Comparison of ENCODE assay signal across 9 cellular contexts in genomic region chr1:157154940-157155514, GRCh38. TPM values are rescaled to one million over a fixed set of nuclear protein-coding genes. Genes with fewer than 3 reads are reported as not detected.
DNase-seq lines count a peak whose midpoint lies in the region; ATAC-seq and TF ChIP-seq lines count a peak whose summit lies in the region.
"Had no signal": no experiment of that assay in that cellular context is flagged by ENCODE, and none has a peak within 500 bp of the region (broad histone marks: within the 10 kb centered on the region; RNA-seq: fewer than 3 reads in every experiment).

No MANE protein-coding gene starts in this region.

- H3K27ac Mint-ChIP-seq in nephron (peak overlapping the region; percentile 15 to 60 (median 21)), glutamatergic neuron (ENCODE audit: unreplicated experiment) (no peak overlapping the region)

- no peak overlapping the region for H2AFZ ChIP-seq in fibroblast of lung (ENCODE audit: low read length)

- H3K4me3 ChIP-seq in fibroblast of lung (replicated peaks in 1 of 4; ENCODE audit: control extremely low read depth in 1 of 4, insufficient read depth in 1 of 4, low read depth in 3 of 4, low read length in 4 of 4) = no peak overlapping the region

- H4K20me1 ChIP-seq in fibroblast of lung (ENCODE audit: control insufficient read depth, extremely low read depth, insufficient read depth, low read length) = no peaks in the 10 kb centered on the region

- H3K4me2 ChIP-seq in fibroblast of lung (ENCODE audit: extremely low read depth, insufficient read depth, low read length) = no peak overlapping the region

- no peaks in the 10 kb centered on the region for H3K9me3 Mint-ChIP-seq in nephron
- H3K9me3 Mint-ChIP-seq in glutamatergic neuron (ENCODE audit: unreplicated experiment) = no peaks in the 10 kb centered on the region
- H3K9me3 Mint-ChIP-seq: activated naive CD4-positive, alpha-beta T cell treated with anti-CD3 and anti-CD28 coated beads, Interleukin-2, amount 50 U/mL, for 72 hours had no signal

- peaks cover 6% of the 10 kb centered on the region for H3K27me3 ChIP-seq in fibroblast of lung (ENCODE audit: control insufficient read depth, insufficient read depth, low read length)

- peak; percentile 77 for DNase-seq in Daoy (ENCODE audit: low read depth)
- DNase-seq in RPMI8226 = peak; percentile 41
- peak; percentile 10 to 41 for DNase-seq in fibroblast of lung (ENCODE audit: low read depth in 2 of 2)
- DNase-seq in GM19238 (ENCODE audit: insufficient read length, low spot score) = no peak
- DNase-seq in glutamatergic neuron = no peak

- TF ChIP-seq CTCF in fibroblast of lung (conservative IDR thresholded peaks at IDR 0.05 in 1 of 2, IDR thresholded peaks at IDR 0.05 in 1 of 2; ENCODE audit: low read depth in 1 of 2, low read length in 2 of 2) (no peak), nephron (IDR thresholded peaks at IDR 0.05; ENCODE audit: unreplicated experiment in 3 of 3) (no peak), glutamatergic neuron (IDR thresholded peaks at IDR 0.05; ENCODE audit: partially characterized antibody, unreplicated experiment) (no peak)

- no peaks in the 10 kb centered on the region for H3K79me2 ChIP-seq in fibroblast of lung (ENCODE audit: control insufficient read depth, insufficient read depth, low read length)

- H3K4me3 Mint-ChIP-seq in nephron (no peak overlapping the region), glutamatergic neuron (ENCODE audit: unreplicated experiment) (no peak overlapping the region)

- ATAC-seq in HG03521 (IDR thresholded peaks at IDR 0.05; ENCODE audit: unreplicated experiment) (no peak), HG03025 (IDR thresholded peaks at IDR 0.05; ENCODE audit: low FRiP score, unreplicated experiment) (no peak)

- H3K36me3 Mint-ChIP-seq in nephron (ENCODE audit: low read depth) (no peaks in the 10 kb centered on the region), glutamatergic neuron (ENCODE audit: unreplicated experiment) (no peaks in the 10 kb centered on the region)
- H3K36me3 Mint-ChIP-seq: activated naive CD4-positive, alpha-beta T cell treated with anti-CD3 and anti-CD28 coated beads, Interleukin-2, amount 50 U/mL, for 72 hours had no signal

- H3K27ac ChIP-seq in fibroblast of lung (ENCODE audit: insufficient read depth, low read length) = no peak overlapping the region

- H3K4me1 Mint-ChIP-seq in nephron = peaks cover 75% of the 10 kb centered on the region
- peaks cover 23% of the 10 kb centered on the region for H3K4me1 Mint-ChIP-seq in glutamatergic neuron (ENCODE audit: low read depth, unreplicated experiment)

- H3K4me1 ChIP-seq in fibroblast of lung (ENCODE audit: control insufficient read depth, extremely low read depth, insufficient read depth, low read length) = no peaks in the 10 kb centered on the region

- no peaks in the 10 kb centered on the region for H3K9me3 ChIP-seq in fibroblast of lung (ENCODE audit: control insufficient read depth, insufficient read depth, low read depth, low read length)

- no peaks in the 10 kb centered on the region for H3K36me3 ChIP-seq in fibroblast of lung (ENCODE audit: control insufficient read depth, insufficient read depth, low read length)

- H3K27me3 Mint-ChIP-seq in nephron (ENCODE audit: low read depth) (peaks cover 7% of the 10 kb centered on the region), glutamatergic neuron (ENCODE audit: unreplicated experiment) (peaks cover 6% of the 10 kb centered on the region)

- no peak overlapping the region for H3K9ac ChIP-seq in fibroblast of lung (ENCODE audit: insufficient read depth, low read length)

RNA-seq across cellular contexts. Expression of gene ETV3, which starts 16.8 kb away (rescaled TPM):
- total RNA-seq in Daoy (2014; rRNA removed; shearing (Covaris generic)) = 6.7 and 7.1 TPM in 2 replicates
- total RNA-seq in fibroblast of lung (11.3 and 11.4 TPM in 2 replicates), glutamatergic neuron (ENCODE audit: unreplicated experiment) (39.0 TPM)
- 8.9 and 9.9 TPM in 2 replicates for polyA plus RNA-seq in fibroblast of lung
- polyA plus RNA-seq in fibroblast of lung (2012) = 7.7 and 9.9 TPM in 2 replicates
- 10.7 and 12.7 TPM in 2 replicates for polyA minus RNA-seq in fibroblast of lung (ENCODE audit: low replicate concordance)

RNA-seq across cellular contexts. Expression of gene ETV3L, which starts 55.4 kb away (rescaled TPM):
- total RNA-seq in Daoy (2014; rRNA removed; shearing (Covaris generic)) = not detected in 2 replicates
- total RNA-seq in fibroblast of lung (not detected in 2 replicates), glutamatergic neuron (ENCODE audit: unreplicated experiment) (not detected)
- polyA plus RNA-seq in fibroblast of lung = not detected in 2 replicates
- polyA plus RNA-seq in fibroblast of lung (2012) = not detected in 2 replicates
- polyA minus RNA-seq in fibroblast of lung (ENCODE audit: low replicate concordance) = not detected in 2 replicates
- total RNA-seq: activated naive CD4-positive, alpha-beta T cell treated with anti-CD3 and anti-CD28 coated beads, Interleukin-2, amount 50 U/mL, for 72 hours had no signal

Comparison
In these comparisons a context has a peak if more than half of its experiments do, and no peak if none do; other contexts are left out.
1. DNase-seq: peak in Daoy (single experiment), RPMI8226 (single experiment) and fibroblast of lung (2 of 2); none in GM19238 (single experiment) and glutamatergic neuron (single experiment).